20 cellular contexts compared by ENCODE assay signal in genomic region chr13:72788831-72789230, GRCh38. TPM values are rescaled to one million over a fixed set of nuclear protein-coding genes. Genes with fewer than 3 reads are reported as not detected.
A peak's percentile ranks its signal among the peaks of the same experiment; 100 is the strongest.
DNase-seq lines count a peak whose midpoint lies in the region; ATAC-seq, FAIRE-seq and TF ChIP-seq lines count a peak whose summit lies in the region.
"Had no signal": no experiment of that assay in that cellular context is flagged by ENCODE, and none has a peak within 500 bp of the region (broad histone marks: within the 10 kb centered on the region; RNA-seq: fewer than 3 reads in every experiment).

No MANE protein-coding gene starts in this region.

- 41 to 47% methylated on average over 1 of the region's 1 CpG for WGBS in upper lobe of left lung, 2 donors

- H3K36me3 ChIP-seq in upper lobe of left lung: peaks cover 0 to 42% (median 4%) of the 10 kb centered on the region in 4 donors

- H3K27ac ChIP-seq in upper lobe of left lung: peak overlapping the region in 3 of 4 donors; percentile 43 to 60 (median 46)
- H3K27ac ChIP-seq: 22Rv1, PC-9, RWPE1, SJSA1 had no signal

- peaks cover 18% of the 10 kb centered on the region for H3K4me1 Mint-ChIP-seq in dendritic cell treated with granulocyte-macrophage colony-stimulating factor and Interleukin-4, amounts not matched to agents 40 ng/mL and 50 ng/mL, for 4 days (ENCODE audit: low read depth)

- no peaks in the 10 kb centered on the region for H3K9me3 ChIP-seq in upper lobe of left lung
- H3K9me3 ChIP-seq: SJSA1 had no signal

- no peaks in the 10 kb centered on the region for H3K27me3 Mint-ChIP-seq in dendritic cell treated with granulocyte-macrophage colony-stimulating factor and Interleukin-4, amounts not matched to agents 40 ng/mL and 50 ng/mL, for 4 days

- peak overlapping the region; percentile 38 for H3K27ac Mint-ChIP-seq in dendritic cell treated with granulocyte-macrophage colony-stimulating factor and Interleukin-4, amounts not matched to agents 40 ng/mL and 50 ng/mL, for 4 days

- no peak overlapping the region for H3K4me3 Mint-ChIP-seq in dendritic cell treated with granulocyte-macrophage colony-stimulating factor and Interleukin-4, amounts not matched to agents 40 ng/mL and 50 ng/mL, for 4 days
- H3K4me3 Mint-ChIP-seq: CD14-positive monocyte had no signal

- DNase-seq in NOMO-1 treated with DMSO at 0.1 percent for 48 hours (lab: John Stamatoyannopoulos, UW; ENCODE audit: unreplicated experiment) (peak; percentile 4), NOMO-1 treated with dmso at 0.1 percent for 144 hours (lab: John Stamatoyannopoulos, UW; ENCODE audit: unreplicated experiment) (no peak), Kasumi-1 (lab: John Stamatoyannopoulos, UW) (peak; percentile 24 to 35), upper lobe of left lung (no peak), frontal cortex (ENCODE audit: low spot score in 2 of 2) (no peak)
- DNase-seq: DND-41, Karpas-422, MM.1S, NCI-H1694 treated with DMSO at 0.1 percent for 48 hours, NCI-H524, NCI-H82, PC-9 had no signal

- peaks cover 41% of the 10 kb centered on the region for H3K36me3 Mint-ChIP-seq in dendritic cell treated with granulocyte-macrophage colony-stimulating factor and Interleukin-4, amounts not matched to agents 40 ng/mL and 50 ng/mL, for 4 days (ENCODE audit: low read depth)

- peak in 1 of 2 donors; percentile 48 for ATAC-seq in upper lobe of left lung (ENCODE audit: low FRiP score in 2 of 2)
- no peak for ATAC-seq in HG03342 (IDR thresholded peaks at IDR 0.05; ENCODE audit: unreplicated experiment)
- ATAC-seq in HG03521 (IDR thresholded peaks at IDR 0.05; ENCODE audit: unreplicated experiment): no peak

- peaks cover 6% of the 10 kb centered on the region for H3K9me3 Mint-ChIP-seq in dendritic cell treated with granulocyte-macrophage colony-stimulating factor and Interleukin-4, amounts not matched to agents 40 ng/mL and 50 ng/mL, for 4 days

- H3K4me1 ChIP-seq in upper lobe of left lung: peaks cover 4 to 30% (median 11%) of the 10 kb centered on the region in 4 donors
- H3K4me1 ChIP-seq: SJSA1 had no signal

- no peak for TF ChIP-seq CTCF in upper lobe of left lung (IDR thresholded peaks at IDR 0.05)

- no peaks in the 10 kb centered on the region for H3K27me3 ChIP-seq in upper lobe of left lung
- H3K27me3 ChIP-seq: SJSA1 had no signal

- no peak for TF ChIP-seq EP300 in upper lobe of left lung (IDR thresholded peaks at IDR 0.05)

- no peak for TF ChIP-seq POLR2A in upper lobe of left lung (IDR thresholded peaks at IDR 0.05)

- no peak overlapping the region for H3K4me3 ChIP-seq in upper lobe of left lung
- H3K4me3 ChIP-seq: PC-9, SJSA1 had no signal

- intact Hi-C loops in dendritic cell treated with granulocyte-macrophage colony-stimulating factor and Interleukin-4, amounts not matched to agents 40 ng/mL and 50 ng/mL, for 4 days (cut with micrococcal nuclease): loop anchor here (5.0 kb wide), 1 partner anchor 917 kb away; no protein-coding TSS in a partner anchor

- FAIRE-seq in frontal cortex (lab: Jason Lieb, UNC): no peak
- FAIRE-seq: HTR-8/SVneo had no signal

RNA-seq across cellular contexts. Expression of gene PIBF1, which starts 6.9 kb away (rescaled TPM):
- total RNA-seq in upper lobe of left lung (10 to 100 TPM; 14.1 to 80.7 (median 21.4) TPM), frontal cortex (34.6 TPM)

RNA-seq across cellular contexts. Expression of gene DIS3, which starts 7.1 kb away (rescaled TPM):
- total RNA-seq in upper lobe of left lung (10 to 100 TPM in 5 of 6 donors, 1 to 10 TPM in 1; 7.3 to 32.3 (median 26.8) TPM), frontal cortex (32.6 TPM)

Comparison
In these comparisons a context has a peak if more than half of its experiments do, and no peak if none do; other contexts are left out.
1. DNase-seq: peak in NOMO-1 treated with DMSO at 0.1 percent for 48 hours (single experiment) and Kasumi-1 (2 of 2); none in NOMO-1 treated with dmso at 0.1 percent for 144 hours (single experiment), upper lobe of left lung (0 of 2) and frontal cortex (0 of 2).